1 cellular context compared by ENCODE assay signal in genomic region chr13:67308004-67308772, GRCh38.
TF ChIP-seq lines count a peak whose summit lies in the region.

No MANE protein-coding gene starts in this region.

TF ChIP-seq in HEK293, 187 proteins besides CTCF, POLR2A, EP300 and RAD21:
- TF ChIP-seq ZBTB48 (tag by site-specific recombination; IDR thresholded peaks at IDR 0.05) (no peak), TCF7L2 (IDR thresholded peaks at IDR 0.05; ENCODE audit: borderline replicate concordance, low read depth, low read length) (0 out of 2 replicates have a peak, but pooled peaks have one; percentile 20)
